ENCODE assay signal across 1 cellular context in the genomic region with DNA sequence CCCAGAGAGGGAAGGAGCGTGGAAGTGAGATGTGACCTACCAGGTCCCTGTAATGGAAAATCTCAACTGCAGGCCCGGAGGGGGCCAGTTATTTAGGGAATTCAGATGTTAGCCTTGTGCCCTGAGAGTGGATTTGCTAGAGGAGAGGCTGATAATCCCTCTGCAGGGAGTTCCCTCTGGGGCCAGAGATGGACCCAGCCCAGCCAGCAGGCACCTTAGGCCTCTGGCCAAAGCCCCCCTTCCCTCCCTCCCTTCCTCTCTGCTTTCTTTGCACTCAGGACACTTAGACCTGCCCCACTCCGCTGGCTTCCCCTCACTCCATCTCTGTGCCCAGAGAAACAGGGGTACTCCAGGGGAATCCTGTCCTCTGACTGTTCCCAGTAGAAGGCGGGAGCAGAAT.
TF ChIP-seq lines count a peak whose summit lies in the region.

No MANE protein-coding gene starts in this region.

TF ChIP-seq in SK-N-SH treated with all-trans-retinoic acid at 6 μM for 48 hours, 23 proteins besides CTCF, POLR2A, EP300 and RAD21 (continued from another document):
- TF ChIP-seq, protein P1, sequence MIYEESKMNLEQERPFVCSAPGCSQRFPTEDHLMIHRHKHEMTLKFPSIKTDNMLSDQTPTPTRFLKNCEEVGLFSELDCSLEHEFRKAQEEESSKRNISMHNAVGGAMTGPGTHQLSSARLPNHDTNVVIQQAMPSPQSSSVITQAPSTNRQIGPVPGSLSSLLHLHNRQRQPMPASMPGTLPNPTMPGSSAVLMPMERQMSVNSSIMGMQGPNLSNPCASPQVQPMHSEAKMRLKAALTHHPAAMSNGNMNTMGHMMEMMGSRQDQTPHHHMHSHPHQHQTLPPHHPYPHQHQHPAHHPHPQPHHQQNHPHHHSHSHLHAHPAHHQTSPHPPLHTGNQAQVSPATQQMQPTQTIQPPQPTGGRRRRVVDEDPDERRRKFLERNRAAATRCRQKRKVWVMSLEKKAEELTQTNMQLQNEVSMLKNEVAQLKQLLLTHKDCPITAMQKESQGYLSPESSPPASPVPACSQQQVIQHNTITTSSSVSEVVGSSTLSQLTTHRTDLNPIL (CRISPR knock-in tag; IDR thresholded peaks at IDR 0.05; ENCODE audit: low read depth) = no peak
- TF ChIP-seq, protein P2, sequence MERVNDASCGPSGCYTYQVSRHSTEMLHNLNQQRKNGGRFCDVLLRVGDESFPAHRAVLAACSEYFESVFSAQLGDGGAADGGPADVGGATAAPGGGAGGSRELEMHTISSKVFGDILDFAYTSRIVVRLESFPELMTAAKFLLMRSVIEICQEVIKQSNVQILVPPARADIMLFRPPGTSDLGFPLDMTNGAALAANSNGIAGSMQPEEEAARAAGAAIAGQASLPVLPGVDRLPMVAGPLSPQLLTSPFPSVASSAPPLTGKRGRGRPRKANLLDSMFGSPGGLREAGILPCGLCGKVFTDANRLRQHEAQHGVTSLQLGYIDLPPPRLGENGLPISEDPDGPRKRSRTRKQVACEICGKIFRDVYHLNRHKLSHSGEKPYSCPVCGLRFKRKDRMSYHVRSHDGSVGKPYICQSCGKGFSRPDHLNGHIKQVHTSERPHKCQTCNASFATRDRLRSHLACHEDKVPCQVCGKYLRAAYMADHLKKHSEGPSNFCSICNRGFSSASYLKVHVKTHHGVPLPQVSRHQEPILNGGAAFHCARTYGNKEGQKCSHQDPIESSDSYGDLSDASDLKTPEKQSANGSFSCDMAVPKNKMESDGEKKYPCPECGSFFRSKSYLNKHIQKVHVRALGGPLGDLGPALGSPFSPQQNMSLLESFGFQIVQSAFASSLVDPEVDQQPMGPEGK (CRISPR knock-in tag; IDR thresholded peaks at IDR 0.05; ENCODE audit: borderline replicate concordance) = no peak
- no peak for TF ChIP-seq TOX (CRISPR knock-in tag; IDR thresholded peaks at IDR 0.05; ENCODE audit: borderline replicate concordance)
- no peak for TF ChIP-seq CSDC2 (CRISPR knock-in tag; IDR thresholded peaks at IDR 0.05)
